In genomic region chr1:149937779-149938178, GRCh38 we compare ENCODE assay signal across 11 cellular contexts. TPM values are rescaled to one million over a fixed set of nuclear protein-coding genes. Genes with fewer than 3 reads are reported as not detected.
A peak's percentile ranks its signal among the peaks of the same experiment; 100 is the strongest.
DNase-seq lines count a peak whose midpoint lies in the region; ATAC-seq and TF ChIP-seq lines count a peak whose summit lies in the region.
"Had no signal": no experiment of that assay in that cellular context is flagged by ENCODE, and none has a peak within 500 bp of the region (broad histone marks: within the 10 kb centered on the region; RNA-seq: fewer than 3 reads in every experiment).

No MANE protein-coding gene starts in this region.

- intact Hi-C loops in activated CD8-positive, alpha-beta T cell treated with anti-CD3 and anti-CD28 coated beads for 36 hours (cut with micrococcal nuclease): no loop called here
- intact Hi-C loops in right cardiac atrium (cut with DNase I): no loop called here

- no peaks in the 10 kb centered on the region for H3K27me3 ChIP-seq in right cardiac atrium (ENCODE audit: control insufficient read depth, insufficient read depth)
- H3K27me3 ChIP-seq: BLaER1 had no signal

- H3K4me1 ChIP-seq in right cardiac atrium (ENCODE audit: control insufficient read depth, insufficient read depth, low read length): peaks cover 8% of the 10 kb centered on the region
- H3K4me1 ChIP-seq: BLaER1 had no signal

- CTCF ChIA-PET in activated CD8-positive, alpha-beta T cell treated with anti-CD3 and anti-CD28 coated beads for 36 hours (lab: Charles Lee): no interaction called here

- ATAC-seq in activated T-cell treated with anti-CD3 and anti-CD28 coated beads, Interleukin-2, amount 50 U/mL, for 4 hours: peak in 1 of 2 donors; percentile 17
- peak; percentile 65 for ATAC-seq in activated CD8-positive, alpha-beta T cell treated with anti-CD3 and anti-CD28 coated beads for 36 hours
- ATAC-seq in right cardiac atrium (peak; percentile 9 to 60), GM18870 (IDR thresholded peaks at IDR 0.05; ENCODE audit: unreplicated experiment) (no peak)

- peak overlapping the region; percentile 20 for H3K4me3 Mint-ChIP-seq in activated T-cell treated with anti-CD3 and anti-CD28 coated beads, Interleukin-2, amount 50 U/mL, for 4 hours
- no peak overlapping the region for H3K4me3 Mint-ChIP-seq in activated CD8-positive, alpha-beta T cell treated with anti-CD3 and anti-CD28 coated beads for 36 hours
- H3K4me3 Mint-ChIP-seq: immature natural killer cell had no signal

- H3K4me3 ChIP-seq in right cardiac atrium (ENCODE audit: low read length): no peak overlapping the region
- H3K4me3 ChIP-seq: BLaER1 had no signal

- POLR2A ChIA-PET in activated CD8-positive, alpha-beta T cell treated with anti-CD3 and anti-CD28 coated beads for 36 hours (lab: Charles Lee): interaction anchor here (0.6 to 1.9 kb wide), 5 partner anchors 10 to 292 kb away, joined by 3 to 10 read pairs (median 4); partner anchors contain the start of gene SF3B4

- no peak for TF ChIP-seq CTCF in activated CD8-positive, alpha-beta T cell treated with anti-CD3 and anti-CD28 coated beads for 36 hours (IDR thresholded peaks at IDR 0.05)

- H3K9me3 Mint-ChIP-seq in activated T-cell treated with anti-CD3 and anti-CD28 coated beads, Interleukin-2, amount 50 U/mL, for 4 hours: no peaks in the 10 kb centered on the region
- no peaks in the 10 kb centered on the region for H3K9me3 Mint-ChIP-seq in activated CD8-positive, alpha-beta T cell treated with anti-CD3 and anti-CD28 coated beads for 36 hours
- H3K9me3 Mint-ChIP-seq: immature natural killer cell had no signal

- no peaks in the 10 kb centered on the region for H3K36me3 Mint-ChIP-seq in activated T-cell treated with anti-CD3 and anti-CD28 coated beads, Interleukin-2, amount 50 U/mL, for 4 hours (ENCODE audit: insufficient read depth)
- no peaks in the 10 kb centered on the region for H3K36me3 Mint-ChIP-seq in activated CD8-positive, alpha-beta T cell treated with anti-CD3 and anti-CD28 coated beads for 36 hours (ENCODE audit: low read depth)
- H3K36me3 Mint-ChIP-seq: immature natural killer cell had no signal

- H3K27ac ChIP-seq in right cardiac atrium (ENCODE audit: low read length) (no peak overlapping the region), temporal lobe (ENCODE audit: low read depth, low read length) (peak overlapping the region; percentile 33)
- H3K27ac ChIP-seq: BLaER1 had no signal

- DNase-seq in activated T-cell treated with anti-CD3 and anti-CD28 coated beads, Interleukin-2, amount 50 U/mL, for 4 hours: no peak
- DNase-seq in activated T-cell treated with anti-CD3 and anti-CD28 coated beads for 4 hours: no peak
- DNase-seq in activated CD8-positive, alpha-beta T cell treated with anti-CD3 and anti-CD28 coated beads for 36 hours: peak; percentile 50
- DNase-seq in right cardiac atrium: no peak
- no peak for DNase-seq in SKM-1 (lab: John Stamatoyannopoulos, UW; ENCODE audit: unreplicated experiment)
- no peak for DNase-seq in AML-193 (lab: John Stamatoyannopoulos, UW)
- DNase-seq: immature natural killer cell, NCI-H345 had no signal

- peaks cover 2% of the 10 kb centered on the region for H3K27me3 Mint-ChIP-seq in activated T-cell treated with anti-CD3 and anti-CD28 coated beads, Interleukin-2, amount 50 U/mL, for 4 hours (ENCODE audit: low read depth)
- H3K27me3 Mint-ChIP-seq in activated CD8-positive, alpha-beta T cell treated with anti-CD3 and anti-CD28 coated beads for 36 hours: no peaks in the 10 kb centered on the region

- peak overlapping the region; percentile 32 for H3K27ac Mint-ChIP-seq in activated CD8-positive, alpha-beta T cell treated with anti-CD3 and anti-CD28 coated beads for 36 hours

- no peaks in the 10 kb centered on the region for H3K9me3 ChIP-seq in right cardiac atrium (ENCODE audit: control insufficient read depth, low read length)
- H3K9me3 ChIP-seq: BLaER1 had no signal

- H3K4me1 Mint-ChIP-seq in activated T-cell treated with anti-CD3 and anti-CD28 coated beads, Interleukin-2, amount 50 U/mL, for 4 hours (ENCODE audit: low read depth): peaks cover 24% of the 10 kb centered on the region
- peaks cover 27% of the 10 kb centered on the region for H3K4me1 Mint-ChIP-seq in activated CD8-positive, alpha-beta T cell treated with anti-CD3 and anti-CD28 coated beads for 36 hours (ENCODE audit: low read depth)

RNA-seq across cellular contexts. Expression of gene MTMR11, which starts 1.1 kb away (rescaled TPM):
- total RNA-seq in activated T-cell treated with anti-CD3 and anti-CD28 coated beads, Interleukin-2, amount 50 U/mL, for 4 hours: 1 to 10 TPM; 1.3 to 2.5 (median 2.0) TPM
- total RNA-seq in activated CD8-positive, alpha-beta T cell treated with anti-CD3 and anti-CD28 coated beads for 36 hours: under 1 TPM; 0.51 to 0.86 TPM
- total RNA-seq in right cardiac atrium: 10 to 100 TPM in 1 of 4 donors, 1 to 10 TPM in 3; 7.1 to 14.9 (median 9.1) TPM
- 3.1 TPM for polyA plus RNA-seq in right cardiac atrium
- 1.2 TPM for total RNA-seq in temporal lobe

RNA-seq across cellular contexts. Expression of gene SF3B4, which starts 10.2 kb away (rescaled TPM):
- total RNA-seq in activated T-cell treated with anti-CD3 and anti-CD28 coated beads, Interleukin-2, amount 50 U/mL, for 4 hours: 100 to 1,000 TPM; 129 to 135 (median 130) TPM
- total RNA-seq in activated CD8-positive, alpha-beta T cell treated with anti-CD3 and anti-CD28 coated beads for 36 hours: 10 to 100 TPM; 67.1 to 67.6 TPM
- total RNA-seq in right cardiac atrium (10 to 100 TPM; 26.1 to 30.8 (median 29.5) TPM), temporal lobe (16.7 TPM)
- 17.8 TPM for polyA plus RNA-seq in right cardiac atrium

RNA-seq across cellular contexts. Expression of gene SV2A, which starts 20.1 kb away (rescaled TPM):
- total RNA-seq in activated T-cell treated with anti-CD3 and anti-CD28 coated beads, Interleukin-2, amount 50 U/mL, for 4 hours: 1 to 10 TPM; 4.8 to 5.4 (median 5.0) TPM
- total RNA-seq in activated CD8-positive, alpha-beta T cell treated with anti-CD3 and anti-CD28 coated beads for 36 hours: 1 to 10 TPM; 8.2 to 9.1 TPM
- total RNA-seq in right cardiac atrium (1 to 10 TPM; 1.2 to 2.8 (median 1.6) TPM), temporal lobe (72.0 TPM)
- polyA plus RNA-seq in right cardiac atrium: 1.0 TPM

RNA-seq across cellular contexts. Expression of gene BOLA1, which starts 38.4 kb away (rescaled TPM):
- total RNA-seq in activated T-cell treated with anti-CD3 and anti-CD28 coated beads, Interleukin-2, amount 50 U/mL, for 4 hours: 10 to 100 TPM; 15.7 to 18.9 (median 17.9) TPM
- total RNA-seq in activated CD8-positive, alpha-beta T cell treated with anti-CD3 and anti-CD28 coated beads for 36 hours: 10 to 100 TPM; 25.1 to 28.8 TPM
- total RNA-seq in right cardiac atrium (10 to 100 TPM; 13.0 to 23.8 (median 19.4) TPM), temporal lobe (8.6 TPM)
- 40.2 TPM for polyA plus RNA-seq in right cardiac atrium
